In genomic region chr2:217902281-217903141, GRCh38 we compare ENCODE assay signal across 8 cellular contexts.
DNase-seq lines count a peak whose midpoint lies in the region; ATAC-seq, FAIRE-seq and TF ChIP-seq lines count a peak whose summit lies in the region.

No MANE protein-coding gene starts in this region.

- no peak overlapping the region for H3K4ac ChIP-seq in H1 (replicated peaks; ENCODE audit: insufficient read length, low read depth, low read length)

- H3K36me3 ChIP-seq in H1 (ENCODE audit: control insufficient read depth in 2 of 4, insufficient read depth in 4 of 4, low read length in 3 of 4) = no peaks in the 10 kb centered on the region
- no peaks in the 10 kb centered on the region for H3K36me3 ChIP-seq in CD4-positive, alpha-beta memory T cell (ENCODE audit: insufficient read depth, low read length)

- no peak for TF ChIP-seq RAD21 in H1 (IDR thresholded peaks at IDR 0.05 in 1 of 2, conservative IDR thresholded peaks at IDR 0.05 in 1 of 2; ENCODE audit: low read depth in 2 of 2, low read length in 2 of 2)

- no peak overlapping the region for H3K4me3 Mint-ChIP-seq in CD4-positive, alpha-beta memory T cell

- H3K56ac ChIP-seq in H1 (replicated peaks; ENCODE audit: insufficient read length, low read depth, low read length) = no peak overlapping the region

- H3K27me3 Mint-ChIP-seq in CD4-positive, alpha-beta memory T cell = peaks cover 15 to 17% of the 10 kb centered on the region in 2 donors

- no peak overlapping the region for H2BK120ac ChIP-seq in H1 (replicated peaks; ENCODE audit: low read depth, low read length)

- H3K79me1 ChIP-seq in H1 (ENCODE audit: low read depth, low read length) = no peaks in the 10 kb centered on the region

- no peak overlapping the region for H2BK20ac ChIP-seq in H1 (ENCODE audit: low read length)

- TF ChIP-seq EP300 in H1 (IDR thresholded peaks at IDR 0.05; ENCODE audit: borderline replicate concordance in 1 of 2, low read depth in 2 of 2, low read length in 2 of 2) = no peak

- no peaks in the 10 kb centered on the region for H3K36me3 Mint-ChIP-seq in activated naive CD4-positive, alpha-beta T cell treated with anti-CD3 and anti-CD28 coated beads, Interleukin-2, amount 50 U/mL, for 72 hours
- no peaks in the 10 kb centered on the region for H3K36me3 Mint-ChIP-seq in CD4-positive, alpha-beta memory T cell

- POLR2A ChIA-PET in H1 (lab: Charles Lee; ENCODE audit: partially characterized antibody) = interaction anchor here (0.7 to 1.1 kb wide), 2 partner anchors 9 to 14 kb away, joined by 3 to 4 read pairs; no protein-coding TSS in a partner anchor
- POLR2A ChIA-PET in CD4-positive, alpha-beta memory T cell (lab: Charles Lee; ENCODE audit: partially characterized antibody) = no interaction called here

- no peak overlapping the region; a peak in 1 of 7 replicates for H3K9ac ChIP-seq in H1 (replicated peaks in 1 of 4; ENCODE audit: extremely low read depth in 1 of 4, low read depth in 3 of 4, low read length in 3 of 4)

- no peak overlapping the region for H3K4me3 ChIP-seq in H1 (ENCODE audit: extremely low read depth in 1 of 4, insufficient read depth in 2 of 4, low read depth in 3 of 4, low read length in 4 of 4)
- H3K4me3 ChIP-seq in CD4-positive, alpha-beta memory T cell (ENCODE audit: low read length in 2 of 2) = no peak overlapping the region

- TF ChIP-seq POLR2A in H1 (IDR thresholded peaks at IDR 0.05; ENCODE audit: control extremely low read depth in 1 of 2, low read depth in 2 of 2, low read length in 2 of 2) = no peak

- H3K27ac ChIP-seq in H1 (ENCODE audit: low read depth, low read length) = no peak overlapping the region
- no peak overlapping the region for H3K27ac ChIP-seq in CD4-positive, alpha-beta memory T cell (ENCODE audit: low read depth, low read length)

- H3K4me2 ChIP-seq in H1 (ENCODE audit: insufficient read depth in 1 of 2, low read depth in 2 of 2, low read length in 2 of 2) = no peak overlapping the region

- H3K18ac ChIP-seq in H1 (ENCODE audit: extremely low read depth, low read length) = no peak overlapping the region

- H4K91ac ChIP-seq in H1 (replicated peaks; ENCODE audit: insufficient read length, low read length) = no peak overlapping the region

- no peaks in the 10 kb centered on the region for H3K27me3 ChIP-seq in H1 (replicated peaks in 1 of 4; ENCODE audit: control insufficient read depth in 3 of 4, extremely low read depth in 1 of 4, insufficient read depth in 3 of 4, low read length in 3 of 4)
- no peaks in the 10 kb centered on the region for H3K27me3 ChIP-seq in CD4-positive, alpha-beta memory T cell (ENCODE audit: insufficient read depth, low read length)

- CTCF ChIA-PET in H1 (lab: Charles Lee; ENCODE audit: partially characterized antibody) = interaction anchor here (0.6 to 14.9 kb wide), 13 partner anchors 8 to 113 kb away, joined by 3 to 207 read pairs (median 5); no protein-coding TSS in a partner anchor
- CTCF ChIA-PET in CD4-positive, alpha-beta memory T cell (lab: Charles Lee; ENCODE audit: partially characterized antibody) = interaction anchor here (0.7 kb wide), 1 partner anchor 26 kb away, joined by 3 read pairs; no protein-coding TSS in a partner anchor

- H3K79me2 ChIP-seq in H1 (ENCODE audit: control insufficient read depth in 1 of 2, insufficient read depth in 2 of 2, low read length in 2 of 2) = no peaks in the 10 kb centered on the region

- no peak for TF ChIP-seq CTCF in H1 (IDR thresholded peaks at IDR 0.05; ENCODE audit: control extremely low read depth in 1 of 3, insufficient read depth in 1 of 3, low read depth in 1 of 3, low read length in 3 of 3)

- H3K4me1 Mint-ChIP-seq in CD4-positive, alpha-beta memory T cell = peaks cover 0 to 1% (median 0%) of the 10 kb centered on the region in 4 donors

- intact Hi-C loops in CD4-positive, alpha-beta memory T cell (cut with micrococcal nuclease) = no loop called here

- no peak overlapping the region for H4K8ac ChIP-seq in H1 (ENCODE audit: extremely low read depth, insufficient read depth, low read length)

- no peak overlapping the region for H4K5ac ChIP-seq in H1 (ENCODE audit: insufficient read length, low read depth, low read length)

- no peak overlapping the region for H2BK12ac ChIP-seq in H1 (ENCODE audit: low read depth, low read length)

- H3K14ac ChIP-seq in H1 (ENCODE audit: insufficient read length) = no peak overlapping the region

- H3K9me3 ChIP-seq in H1 (ENCODE audit: insufficient read depth in 2 of 2, low read depth in 1 of 2, low read length in 1 of 2) = no peaks in the 10 kb centered on the region
- no peaks in the 10 kb centered on the region for H3K9me3 ChIP-seq in CD4-positive, alpha-beta memory T cell (ENCODE audit: control insufficient read depth in 1 of 2, low read length in 2 of 2)

- FAIRE-seq in H1 (lab: Jason Lieb, UNC) (no peak), urothelium cell line (lab: Jason Lieb, UNC) (no peak)

- no peaks in the 10 kb centered on the region for H4K20me1 ChIP-seq in H1 (replicated peaks in 1 of 2; ENCODE audit: control insufficient read depth in 1 of 2, insufficient read depth in 2 of 2, low read length in 2 of 2)

- peak; percentile 37 to 65 for ATAC-seq in activated naive CD4-positive, alpha-beta T cell treated with anti-CD3 and anti-CD28 coated beads, Interleukin-2, amount 50 U/mL, for 72 hours

- H3K9me3 Mint-ChIP-seq in activated naive CD4-positive, alpha-beta T cell treated with anti-CD3 and anti-CD28 coated beads, Interleukin-2, amount 50 U/mL, for 72 hours = no peaks in the 10 kb centered on the region
- no peaks in the 10 kb centered on the region for H3K9me3 Mint-ChIP-seq in CD4-positive, alpha-beta memory T cell

- no peak for DNase-seq in activated naive CD4-positive, alpha-beta T cell treated with anti-CD3 and anti-CD28 coated beads, Interleukin-2, amount 50 U/mL, for 72 hours (ENCODE audit: low spot score in 2 of 2)
- DNase-seq in activated naive CD4-positive, alpha-beta T cell treated with Interleukin-2 at 50 U/mL for 16 hours = no peak
- DNase-seq in H1 (ENCODE audit: low read depth in 1 of 2, low spot score in 2 of 2) (no peak), myocyte (ENCODE audit: low read depth) (peak; percentile 94), NCI-H128 (lab: John Stamatoyannopoulos, UW; ENCODE audit: unreplicated experiment) (no peak), urothelium cell line (ENCODE audit: low spot score) (no peak), NCI-H526 treated with DMSO at 0.1 percent for 48 hours (lab: John Stamatoyannopoulos, UW) (no peak)
- DNase-seq in CD4-positive, alpha-beta memory T cell = no peak

- no peaks in the 10 kb centered on the region for H3K23me2 ChIP-seq in H1 (ENCODE audit: low read depth, low read length)

- 0 out of 2 replicates have a peak overlapping the region, but pooled peaks have one; percentile 5 for H2BK5ac ChIP-seq in H1 (ENCODE audit: low read depth, low read length)

- 86% methylated on average over 19 of the region's 20 CpGs; no CpG with 5 or more reads in 1 of the 2 experiments for WGBS in H1 (ENCODE audit: extremely low coverage in 1 of 2, insufficient coverage in 1 of 2, insufficient read length in 1 of 2, insufficient replicate concordance in 2 of 2, low coverage in 1 of 2, low lambda C conversion rate in 2 of 2, missing lambda C conversion rate in 1 of 2), 2 experiments

- no peak overlapping the region for H3K27ac Mint-ChIP-seq in activated naive CD4-positive, alpha-beta T cell treated with anti-CD3 and anti-CD28 coated beads, Interleukin-2, amount 50 U/mL, for 72 hours
- no peak overlapping the region for H3K27ac Mint-ChIP-seq in CD4-positive, alpha-beta memory T cell

- peaks cover 0 to 4% (median 2%) of the 10 kb centered on the region in 4 experiments; a peak in 4 of 7 replicates for H3K4me1 ChIP-seq in H1 (replicated peaks in 1 of 4; ENCODE audit: control insufficient read depth in 3 of 4, insufficient read depth in 4 of 4, low read length in 3 of 4)
- H3K4me1 ChIP-seq in CD4-positive, alpha-beta memory T cell (ENCODE audit: insufficient read depth, low read length) = no peaks in the 10 kb centered on the region

- H2BK15ac ChIP-seq in H1 (ENCODE audit: low read length) = no peak overlapping the region

- no peak overlapping the region for H2AFZ ChIP-seq in H1 (ENCODE audit: low read length)

- 0 out of 2 replicates have a peak overlapping the region, but pooled peaks have one; percentile 2 for H2AK5ac ChIP-seq in H1 (ENCODE audit: low read depth, low read length)

- no peak overlapping the region for H3K23ac ChIP-seq in H1 (ENCODE audit: insufficient read length)

TF ChIP-seq in H1, 55 proteins besides CTCF, POLR2A, EP300 and RAD21:
- TF ChIP-seq JUN (IDR thresholded peaks at IDR 0.05; ENCODE audit: low read depth, low read length) (no peak), BCL11A (IDR thresholded peaks at IDR 0.05; ENCODE audit: low read depth in 2 of 2, low read length in 2 of 2) (no peak), HDAC6 (IDR thresholded peaks at IDR 0.05; ENCODE audit: low read depth, low read length) (no peak), POU5F1 (IDR thresholded peaks at IDR 0.05; ENCODE audit: low read depth, low read length) (no peak), SAP30 (IDR thresholded peaks at IDR 0.05; ENCODE audit: insufficient read depth, insufficient replicate concordance, low read length) (no peak), SIN3A (conservative IDR thresholded peaks at IDR 0.05 in 1 of 2, IDR thresholded peaks at IDR 0.05 in 1 of 2; ENCODE audit: low read depth in 1 of 2, low read length in 2 of 2) (no peak), SP2 (IDR thresholded peaks at IDR 0.05; ENCODE audit: low read length) (no peak), RFX5 (IDR thresholded peaks at IDR 0.05; ENCODE audit: borderline replicate concordance, low read depth, low read length) (no peak), CHD1 (IDR thresholded peaks at IDR 0.05; ENCODE audit: low read depth, low read length) (no peak)
